Comparison of ENCODE assay signal across 1 cellular context in genomic region chr17:7562208-7562605, GRCh38.
TF ChIP-seq lines count a peak whose summit lies in the region.

No MANE protein-coding gene starts in this region.

TF ChIP-seq in liver, 16 proteins besides CTCF, POLR2A, EP300 and RAD21 (continued from another document):
- TF ChIP-seq REST (IDR thresholded peaks at IDR 0.05), result no peak
- no peak for TF ChIP-seq FOXA2 (IDR thresholded peaks at IDR 0.05)
- TF ChIP-seq YY1 (IDR thresholded peaks at IDR 0.05), result no peak
- TF ChIP-seq SP1 (IDR thresholded peaks at IDR 0.05), result no peak
- TF ChIP-seq HNF4G (IDR thresholded peaks at IDR 0.05), result no peak
- no peak for TF ChIP-seq GABPA (IDR thresholded peaks at IDR 0.05 in 1 of 2, conservative IDR thresholded peaks at IDR 0.05 in 1 of 2)
